9 cellular contexts compared by ENCODE assay signal in genomic region chr7:70614237-70614984, GRCh38.
DNase-seq lines count a peak whose midpoint lies in the region; ATAC-seq and TF ChIP-seq lines count a peak whose summit lies in the region.
"Had no signal": no experiment of that assay in that cellular context is flagged by ENCODE, and none has a peak within 500 bp of the region (broad histone marks: within the 10 kb centered on the region; RNA-seq: fewer than 3 reads in every experiment).

No MANE protein-coding gene starts in this region.

- 58% methylated on average over 12 of the region's 12 CpGs for WGBS in hepatocyte (ENCODE audit: low lambda C conversion rate, missing lambda C conversion rate)
- 33 to 52% (median 39%) methylated on average over 8 to 12 of the region's 12 CpGs for WGBS in spleen, 5 donors

- H3K4me1 Mint-ChIP-seq in WTC11 = peaks cover 29% of the 10 kb centered on the region

- no peaks in the 10 kb centered on the region for H4K20me1 ChIP-seq in hepatocyte (ENCODE audit: insufficient read depth, poor library complexity, severe bottlenecking)

- no peak overlapping the region for H2AFZ ChIP-seq in hepatocyte
- H2AFZ ChIP-seq: parathyroid adenoma had no signal

- no peak for TF ChIP-seq POLR2A in spleen (IDR thresholded peaks at IDR 0.05)

- TF ChIP-seq CTCF in WTC11 (IDR thresholded peaks at IDR 0.05) (no peak), hepatocyte (IDR thresholded peaks at IDR 0.05; ENCODE audit: poor library complexity) (no peak), spleen (IDR thresholded peaks at IDR 0.05 in 8 of 11, conservative IDR thresholded peaks at IDR 0.05 in 3 of 11) (no peak)

- H3K27ac Mint-ChIP-seq in WTC11 = no peak overlapping the region

- in situ Hi-C loops in ACHN (cut with HindIII; ENCODE audit: low pct_ligation_motif_present, low pct_unique_long_range_greater_than_20kb, low sequenced_read_pairs) = no loop called here

- H3K27ac ChIP-seq in hepatocyte (no peak overlapping the region), spleen (no peak overlapping the region)
- H3K27ac ChIP-seq: parathyroid adenoma had no signal

- DNase-seq in COLO668 (lab: John Stamatoyannopoulos, UW; ENCODE audit: unreplicated experiment) (peak; percentile 57), NAMALWA (ENCODE audit: low spot score) (peak; percentile 59), WTC11 (ENCODE audit: low spot score) (peak; percentile 30), hepatocyte (ENCODE audit: low spot score) (peak; percentile 36), spleen (peak; percentile 81), ACHN (no peak)

- H3K4me3 Mint-ChIP-seq in WTC11 = no peak overlapping the region

- no peaks in the 10 kb centered on the region for H3K36me3 Mint-ChIP-seq in WTC11

- no peaks in the 10 kb centered on the region for H3K9me2 ChIP-seq in hepatocyte (replicated peaks; ENCODE audit: insufficient read depth)

- peak; percentile 72 for ATAC-seq in WTC11
- ATAC-seq in HG02973 (IDR thresholded peaks at IDR 0.05; ENCODE audit: unreplicated experiment) = no peak
- ATAC-seq in activated CD4-positive, CD25-positive, alpha-beta regulatory T cell treated with anti-CD3 and anti-CD28 coated beads, Interleukin-2, amount 50 U/mL, for 24 hours = no peak

- H3K79me2 ChIP-seq in hepatocyte = no peaks in the 10 kb centered on the region
- H3K79me2 ChIP-seq: parathyroid adenoma had no signal

- intact Hi-C loops in spleen (cut with DNase I; ENCODE audit: low total_unique reads) = no loop called here

- H3K27me3 Mint-ChIP-seq in WTC11 (ENCODE audit: low read depth) = peaks cover 4% of the 10 kb centered on the region; the same call in 1 of the 2 replicates

- POLR2A ChIA-PET in WTC11 (lab: Charles Lee) = no interaction called here

- H3K4me1 ChIP-seq in hepatocyte (ENCODE audit: insufficient read depth) = peaks cover 15% of the 10 kb centered on the region
- H3K4me1 ChIP-seq in spleen = peaks cover 0 to 11% (median 5%) of the 10 kb centered on the region in 6 donors
- H3K4me1 ChIP-seq: parathyroid adenoma had no signal

- CTCF ChIA-PET in WTC11 (lab: Charles Lee) = no interaction called here

- H3K9me3 ChIP-seq in hepatocyte (ENCODE audit: low read depth) (no peaks in the 10 kb centered on the region), spleen (no peaks in the 10 kb centered on the region)

- H3K27me3 ChIP-seq in hepatocyte (no peaks in the 10 kb centered on the region), spleen (replicated peaks in 1 of 7) (no peaks in the 10 kb centered on the region)

- H3K4me3 ChIP-seq in hepatocyte (no peak overlapping the region), spleen (no peak overlapping the region)

- H3K9me3 Mint-ChIP-seq in WTC11 = 0 out of 2 replicates have a peak, but pooled peaks cover 3% of the 10 kb centered on the region

- peak overlapping the region; percentile 4 for H3K4me2 ChIP-seq in hepatocyte

- H3K36me3 ChIP-seq in hepatocyte (replicated peaks; ENCODE audit: insufficient read depth, low read depth) = no peaks in the 10 kb centered on the region
- no peaks in the 10 kb centered on the region for H3K36me3 ChIP-seq in spleen

TF ChIP-seq in WTC11, 78 proteins besides CTCF, POLR2A, EP300 and RAD21:
- no peak for TF ChIP-seq FOXP4 (CRISPR knock-in tag; IDR thresholded peaks at IDR 0.05)
- TF ChIP-seq ZNF423 (CRISPR knock-in tag; IDR thresholded peaks at IDR 0.05) = peak; percentile 94
